In genomic region chr20:4546342-4546741, GRCh38 we compare ENCODE assay signal across 27 cellular contexts.
DNase-seq lines count a peak whose midpoint lies in the region; ATAC-seq, FAIRE-seq and TF ChIP-seq lines count a peak whose summit lies in the region.
"Had no signal": no experiment of that assay in that cellular context is flagged by ENCODE, and none has a peak within 500 bp of the region (broad histone marks: within the 10 kb centered on the region; RNA-seq: fewer than 3 reads in every experiment).

No MANE protein-coding gene starts in this region.

- H2AK5ac ChIP-seq in mesendoderm (ENCODE audit: low read length), result no peak overlapping the region

- no peak for TF ChIP-seq CTCF in GM23338 (conservative IDR thresholded peaks at IDR 0.05; ENCODE audit: low read depth in 2 of 2)
- no peak for TF ChIP-seq CTCF in PC-9 (conservative IDR thresholded peaks at IDR 0.05)
- no peak for TF ChIP-seq CTCF in epithelial cell of esophagus (IDR thresholded peaks at IDR 0.05; ENCODE audit: insufficient read depth, low read depth, low read length, missing control alignments)

- H3K4ac ChIP-seq in mesendoderm (ENCODE audit: low read depth, low read length), result no peak overlapping the region

- no peak overlapping the region for H2AFZ ChIP-seq in GM23338
- H2AFZ ChIP-seq in PC-9, result no peak overlapping the region

- WGBS in mesendoderm (ENCODE audit: extremely low coverage, insufficient coverage, low lambda C conversion rate), result no CpG with 5 or more reads among the region's 1 CpG

- H3K9me3 ChIP-seq in PC-9 (ENCODE audit: insufficient read depth, low read depth), result peaks cover 7% of the 10 kb centered on the region; the same call in 1 of the 2 replicates
- H3K9me3 ChIP-seq: adrenal gland, transverse colon had no signal

- H3K23ac ChIP-seq in mesendoderm (ENCODE audit: low read length), result no peak overlapping the region

- no peak for TF ChIP-seq POLR2A in GM12891 (IDR thresholded peaks at IDR 0.05; ENCODE audit: low read depth, low read length)

- H2BK120ac ChIP-seq in mesendoderm (ENCODE audit: low read depth, low read length), result no peak overlapping the region

- no peaks in the 10 kb centered on the region for H3K36me3 ChIP-seq in GM23338 (ENCODE audit: insufficient read depth)
- no peaks in the 10 kb centered on the region for H3K36me3 ChIP-seq in PC-9 (ENCODE audit: low read depth)
- no peaks in the 10 kb centered on the region for H3K36me3 ChIP-seq in mesendoderm (ENCODE audit: control insufficient read depth, insufficient read depth, low read length)
- H3K36me3 ChIP-seq: adrenal gland, transverse colon had no signal

- no peaks in the 10 kb centered on the region for H4K20me1 ChIP-seq in GM23338 (replicated peaks; ENCODE audit: insufficient read depth)
- H4K20me1 ChIP-seq in PC-9 (ENCODE audit: insufficient read depth), result no peaks in the 10 kb centered on the region

- H3K4me1 Mint-ChIP-seq in GM23338, result peaks cover 27% of the 10 kb centered on the region
- H3K4me1 Mint-ChIP-seq: IgD-negative memory B cell; nephron progenitor cell; stimulated activated naive CD8-positive, alpha-beta T cell treated with anti-CD3 and anti-CD28 coated beads, Interleukin-15, amount 100 ng/mL, for 72 hours had no signal

- DNase-seq in GM23338 (ENCODE audit: low spot score), result peak; percentile 88
- DNase-seq in PC-9, result no peak
- DNase-seq in epithelial cell of esophagus (ENCODE audit: low read depth), result peak; percentile 9
- peak; percentile 34 for DNase-seq in mesendoderm
- DNase-seq in DMS 273 treated with DMSO at 0.1 percent for 48 hours (lab: John Stamatoyannopoulos, UW), result no peak
- DNase-seq in sciatic nerve (ENCODE audit: low spot score), result no peak
- DNase-seq in activated CD4-positive, CD25-positive, alpha-beta regulatory T cell (lab: John Stamatoyannopoulos, UW), result no peak
- no peak for DNase-seq in GM12891 (ENCODE audit: insufficient read length, low spot score)
- DNase-seq: activated CD4-positive, alpha-beta T cell treated with anti-CD3 and anti-CD28 coated beads, Interleukin-2, amount 50 U/mL, for 48 hours; activated effector memory CD4-positive, alpha-beta T cell treated with anti-CD3 and anti-CD28 coated beads, Interleukin-2, amount 50 U/mL, for 16 hours; adrenal gland; AML-193; COR-L47; hippocampal formation; left cardiac atrium; NCI-H1417; NCI-H2107; NCI-H510A treated with DMSO at 0.1 percent for 48 hours; nephron progenitor cell; posterior cingulate gyrus; stimulated activated CD4-positive, alpha-beta T cell treated with anti-CD3 and anti-CD28 coated beads, Interleukin-4, amount 100 ng/mL, for 1 hour; stimulated activated naive CD8-positive, alpha-beta T cell treated with anti-CD3 and anti-CD28 coated beads, Interleukin-15, amount 100 ng/mL, for 72 hours; transverse colon had no signal

- H3K27ac ChIP-seq in GM23338 (ENCODE audit: low read depth), result no peak overlapping the region
- peak overlapping the region; percentile 7; the same call in 1 of the 2 replicates for H3K27ac ChIP-seq in PC-9
- H3K27ac ChIP-seq in mesendoderm (ENCODE audit: low read depth, low read length), result no peak overlapping the region
- H3K27ac ChIP-seq: adrenal gland, skin epidermis, transverse colon had no signal

- H3K27me3 ChIP-seq in GM23338 (ENCODE audit: insufficient read depth) (no peaks in the 10 kb centered on the region), PC-9 (ENCODE audit: insufficient read depth, low read depth) (no peaks in the 10 kb centered on the region), mesendoderm (ENCODE audit: insufficient read depth, low read length, poor library complexity) (no peaks in the 10 kb centered on the region)
- H3K27me3 ChIP-seq: adrenal gland, transverse colon had no signal

- H4K8ac ChIP-seq in mesendoderm (ENCODE audit: low read depth, low read length), result no peak overlapping the region

- H3K4me1 ChIP-seq in GM23338 (ENCODE audit: insufficient read depth) (peaks cover 14% of the 10 kb centered on the region), PC-9 (replicated peaks; ENCODE audit: insufficient read depth) (peaks cover 29% of the 10 kb centered on the region), mesendoderm (ENCODE audit: control insufficient read depth, low read depth, low read length) (no peaks in the 10 kb centered on the region)
- H3K4me1 ChIP-seq: adrenal gland, transverse colon had no signal

- H3K27ac Mint-ChIP-seq in GM23338, result peak overlapping the region; percentile 80
- H3K27ac Mint-ChIP-seq: IgD-negative memory B cell; nephron progenitor cell; stimulated activated naive CD8-positive, alpha-beta T cell treated with anti-CD3 and anti-CD28 coated beads, Interleukin-15, amount 100 ng/mL, for 72 hours had no signal

- no peak overlapping the region for H2BK15ac ChIP-seq in mesendoderm (replicated peaks; ENCODE audit: low read depth)

- H3F3A ChIP-seq in GM23338 (replicated peaks; ENCODE audit: low read depth), result no peaks in the 10 kb centered on the region
- H3F3A ChIP-seq in PC-9 (ENCODE audit: insufficient read depth, low read depth), result no peaks in the 10 kb centered on the region; the same call in 1 of the 2 replicates

- no peak overlapping the region for H3K18ac ChIP-seq in mesendoderm (ENCODE audit: low read length)

- POLR2A ChIA-PET in PC-9 (lab: Charles Lee; ENCODE audit: unreplicated experiment), result no interaction called here

- no peak overlapping the region; the same call in 2 of the 3 replicates for H3K4me3 Mint-ChIP-seq in GM23338
- H3K4me3 Mint-ChIP-seq: IgD-negative memory B cell; nephron progenitor cell; stimulated activated naive CD8-positive, alpha-beta T cell treated with anti-CD3 and anti-CD28 coated beads, Interleukin-15, amount 100 ng/mL, for 72 hours had no signal

- no TSS peak for BruUV-seq in PC-9 (replicated peaks; lab: Mats Ljungman, UMichigan)

- no peaks in the 10 kb centered on the region; the same call in 2 of the 3 replicates for H3K36me3 Mint-ChIP-seq in GM23338 (ENCODE audit: low read depth)

- CTCF ChIA-PET in PC-9 (lab: Charles Lee), result interaction anchor here (0.5 kb wide), 1 partner anchor 47 kb away, joined by 3 read pairs; no protein-coding TSS in a partner anchor

- H3K56ac ChIP-seq in mesendoderm (ENCODE audit: low read length), result no peak overlapping the region

- H3K9me3 Mint-ChIP-seq in GM23338, result no peaks in the 10 kb centered on the region
- H3K9me3 Mint-ChIP-seq: nephron progenitor cell; stimulated activated naive CD8-positive, alpha-beta T cell treated with anti-CD3 and anti-CD28 coated beads, Interleukin-15, amount 100 ng/mL, for 72 hours had no signal

- no peak overlapping the region for H4K5ac ChIP-seq in mesendoderm (ENCODE audit: low read length)

- H3K79me2 ChIP-seq in GM23338 (replicated peaks; ENCODE audit: insufficient read depth), result no peaks in the 10 kb centered on the region
- no peaks in the 10 kb centered on the region for H3K79me2 ChIP-seq in PC-9 (ENCODE audit: low read depth)
- H3K79me2 ChIP-seq in mesendoderm (ENCODE audit: control insufficient read depth, insufficient read depth, low read length), result no peaks in the 10 kb centered on the region

- no peaks in the 10 kb centered on the region for H3K9me2 ChIP-seq in GM23338 (ENCODE audit: insufficient read depth)
- no peaks in the 10 kb centered on the region for H3K9me2 ChIP-seq in PC-9 (ENCODE audit: insufficient read depth)

- H2BK5ac ChIP-seq in mesendoderm (ENCODE audit: low read length), result no peak overlapping the region

- H3K4me3 ChIP-seq in GM23338 (no peak overlapping the region), PC-9 (no peak overlapping the region), epithelial cell of esophagus (ENCODE audit: low read length) (no peak overlapping the region), mesendoderm (ENCODE audit: low read length) (no peak overlapping the region)
- H3K4me3 ChIP-seq: adrenal gland, skin epidermis, transverse colon had no signal

- H3K27me3 Mint-ChIP-seq in GM23338 (ENCODE audit: insufficient read depth, low read depth, poor library complexity), result no peaks in the 10 kb centered on the region

- intact Hi-C loops in PC-9 (cut with micrococcal nuclease; ENCODE audit: unreplicated experiment), result no loop called here
- intact Hi-C loops in sciatic nerve (cut with DNase I), result no loop called here

- H3K9ac ChIP-seq in mesendoderm (ENCODE audit: low read length), result no peak overlapping the region

- no peaks in the 10 kb centered on the region for H3K79me1 ChIP-seq in mesendoderm (ENCODE audit: low read length)

- FAIRE-seq in GM12891 (lab: Jason Lieb, UNC), result no peak
- FAIRE-seq: frontal cortex had no signal

- peak overlapping the region; percentile 10 for H3K4me2 ChIP-seq in GM23338
- H3K4me2 ChIP-seq in PC-9, result peak overlapping the region; percentile 57
- H3K4me2 ChIP-seq in mesendoderm (ENCODE audit: low read length), result no peak overlapping the region

- ATAC-seq in GM23338 (peak; percentile 99), sciatic nerve (no peak)
- ATAC-seq: Right ventricle myocardium inferior; stimulated activated naive CD8-positive, alpha-beta T cell treated with anti-CD3 and anti-CD28 coated beads, Interleukin-15, amount 100 ng/mL, for 72 hours had no signal

TF ChIP-seq in GM23338, 12 proteins besides CTCF, POLR2A, EP300 and RAD21 (continues in another document):
- no peak for TF ChIP-seq JUNB (IDR thresholded peaks at IDR 0.05; ENCODE audit: unreplicated experiment)

TF ChIP-seq in GM12891, 5 proteins besides CTCF, POLR2A, EP300 and RAD21:
- TF ChIP-seq TAF1 (IDR thresholded peaks at IDR 0.05; ENCODE audit: low read depth, low read length), result no peak
- TF ChIP-seq POU2F2 (IDR thresholded peaks at IDR 0.05; ENCODE audit: low read depth, low read length), result no peak
- no peak for TF ChIP-seq PAX5 (IDR thresholded peaks at IDR 0.05; ENCODE audit: insufficient read depth, low read length, severe bottlenecking)
- no peak for TF ChIP-seq POLR2AphosphoS5 (IDR thresholded peaks at IDR 0.05; ENCODE audit: low read depth, low read length)
- no peak for TF ChIP-seq SPI1 (IDR thresholded peaks at IDR 0.05; ENCODE audit: low read depth, low read length)

Comparison
In these comparisons a context has a peak if more than half of its experiments do, and no peak if none do; other contexts are left out.
1. DNase-seq: peak in GM23338 (single experiment), epithelial cell of esophagus (single experiment) and mesendoderm (single experiment); none in PC-9 (0 of 2), DMS 273 treated with DMSO at 0.1 percent for 48 hours (single experiment), sciatic nerve (single experiment), activated CD4-positive, CD25-positive, alpha-beta regulatory T cell (0 of 4) and GM12891 (single experiment).